ENCODE assay signal across 32 cellular contexts in genomic region chr12:127663716-127664115, GRCh38.
"Had no signal": no experiment of that assay in that cellular context is flagged by ENCODE, and none has a peak within 500 bp of the region (broad histone marks: within the 10 kb centered on the region; RNA-seq: fewer than 3 reads in every experiment).

No MANE protein-coding gene starts in this region.

- H3K36me3 ChIP-seq: adrenal gland, ascending aorta, cardiac muscle cell had no signal

- H3K4me3 ChIP-seq: adrenal gland, ascending aorta, cardiac muscle cell had no signal

- FAIRE-seq: bronchial epithelial cell, TTC549 had no signal

- DNase-seq: activated B cell treated with CpG ODN at 0.5 μM for 24 hours; activated CD4-positive, alpha-beta memory T cell treated with anti-CD3 and anti-CD28 coated beads for 36 hours; activated CD4-positive, alpha-beta T cell treated with anti-CD3 and anti-CD28 coated beads for 4 hours; activated CD4-positive, alpha-beta T cell treated with anti-CD3 and anti-CD28 coated beads, Interleukin-2, amount 10 ng/mL, durations not matched to agents 24 days and 14 days; activated CD4-positive, alpha-beta T cell treated with anti-CD3 and anti-CD28 coated beads, Interleukin-2, amount 50 U/mL, for 1 hour; activated CD4-positive, alpha-beta T cell treated with anti-CD3 and anti-CD28 coated beads, Interleukin-2, amount 50 U/mL, for 4 hours; activated CD4-positive, CD25-positive, alpha-beta regulatory T cell treated with anti-CD3 and anti-CD28 coated beads, Interleukin-2, amount 50 U/mL, for 72 hours; activated CD8-positive, alpha-beta memory T cell treated with anti-CD3 and anti-CD28 coated beads, Interleukin-2, amount 50 U/mL, for 4 hours; activated CD8-positive, alpha-beta T cell treated with anti-CD3 and anti-CD28 coated beads for 36 hours; activated effector memory CD4-positive, alpha-beta T cell treated with anti-CD3 and anti-CD28 coated beads, Interleukin-2, amount 50 U/mL, for 16 hours; activated gamma-delta T cell treated with Interleukin-2 at 50 U/mL for 16 hours; activated naive CD4-positive, alpha-beta T cell; activated naive CD4-positive, alpha-beta T cell treated with anti-CD3 and anti-CD28 coated beads for 36 hours; activated naive CD4-positive, alpha-beta T cell treated with anti-CD3 and anti-CD28 coated beads, Interleukin-2, amount 50 U/mL, for 16 hours; activated naive CD8-positive, alpha-beta T cell treated with anti-CD3 and anti-CD28 coated beads for 36 hours; activated T-cell treated with anti-CD3 and anti-CD28 coated beads for 4 hours; activated T-cell treated with anti-CD3 and anti-CD28 coated beads, Interleukin-2, amount 50 U/mL, for 1 hour; activated T-cell treated with anti-CD3 and anti-CD28 coated beads, Interleukin-2, amount 50 U/mL, for 4 hours; activated T-cell treated with anti-CD3 and anti-CD28 coated beads, Interleukin-2, amount 50 U/mL, for 72 hours; adrenal gland; amygdala; anterior cingulate cortex; T-helper 1 cell; T-helper 2 cell; T-helper 9 cell had no signal

- H3K27me3 ChIP-seq: adrenal gland, ascending aorta, cardiac muscle cell had no signal

- ATAC-seq: activated CD8-positive, alpha-beta T cell treated with anti-CD3 and anti-CD28 coated beads for 36 hours; activated naive CD4-positive, alpha-beta T cell treated with anti-CD3 and anti-CD28 coated beads, Interleukin-2, amount 50 U/mL, for 72 hours; activated T-cell treated with anti-CD3 and anti-CD28 coated beads, Interleukin-2, amount 50 U/mL, for 4 hours; activated T-cell treated with anti-CD3 and anti-CD28 coated beads, Interleukin-2, amount 50 U/mL, for 72 hours; activated T-helper 17 cell treated with anti-CD3 and anti-CD28 coated beads, Interleukin-2, amount 50 U/mL, for 72 hours had no signal

- H3K9me3 ChIP-seq: adrenal gland, ascending aorta had no signal

- H3K4me1 ChIP-seq: adrenal gland, ascending aorta had no signal

- H3K27ac ChIP-seq: adrenal gland, ascending aorta, cardiac muscle cell, VCaP had no signal
